ENCODE assay signal across 15 cellular contexts in the genomic region with DNA sequence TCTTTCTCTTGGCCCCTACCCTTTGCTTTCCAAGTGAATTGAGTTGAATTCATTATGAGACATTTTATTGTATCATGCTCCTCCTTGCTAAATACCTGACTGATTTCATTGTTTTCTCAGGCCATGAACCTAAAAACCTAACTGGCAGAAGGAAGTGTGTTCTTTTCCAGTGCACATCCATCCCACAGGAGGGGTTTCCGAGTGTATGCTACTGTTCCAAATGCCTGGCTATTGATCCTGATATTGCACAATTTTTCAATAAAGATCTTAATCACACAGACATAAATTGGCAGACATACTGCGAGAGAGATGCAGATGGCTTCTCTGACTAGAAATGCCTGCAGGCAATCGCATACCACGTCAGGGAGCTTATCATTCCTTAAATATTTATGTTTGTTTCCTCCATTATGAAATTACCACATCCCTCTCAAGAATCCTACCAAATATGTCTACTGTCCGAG.
DNase-seq lines count a peak whose midpoint lies in the region; ATAC-seq, FAIRE-seq and TF ChIP-seq lines count a peak whose summit lies in the region.
"Had no signal": no experiment of that assay in that cellular context is flagged by ENCODE, and none has a peak within 500 bp of the region (broad histone marks: within the 10 kb centered on the region; RNA-seq: fewer than 3 reads in every experiment).

No MANE protein-coding gene starts in this region.

- H3K27me3 ChIP-seq in HAP-1 (ENCODE audit: low read depth) = no peaks in the 10 kb centered on the region
- H3K27me3 ChIP-seq: transverse colon had no signal

- no peak for ATAC-seq in activated CD8-positive, alpha-beta T cell treated with anti-CD3 and anti-CD28 coated beads, Interleukin-2, amount 10 ng/mL, durations not matched to agents 7 days and 5 days
- ATAC-seq: activated naive CD4-positive, alpha-beta T cell treated with anti-CD3 and anti-CD28 coated beads, Interleukin-2, amount 50 U/mL, for 72 hours had no signal

- CTCF ChIA-PET in activated CD8-positive, alpha-beta T cell treated with anti-CD3 and anti-CD28 coated beads, Interleukin-2, amount 10 ng/mL, durations not matched to agents 7 days and 5 days (lab: Charles Lee) = interaction anchor here (2.1 kb wide), 1 partner anchor 15 kb away, joined by 10 read pairs; no protein-coding TSS in a partner anchor

- no peaks in the 10 kb centered on the region for H3K9me3 Mint-ChIP-seq in activated CD8-positive, alpha-beta T cell treated with anti-CD3 and anti-CD28 coated beads, Interleukin-2, amount 10 ng/mL, durations not matched to agents 7 days and 5 days (ENCODE audit: insufficient read depth)

- H3K4me3 ChIP-seq in HAP-1 = no peak overlapping the region
- H3K4me3 ChIP-seq in kidney (ENCODE audit: low read length in 2 of 2) = no peak overlapping the region
- H3K4me3 ChIP-seq: left ventricle myocardium inferior, transverse colon had no signal

- peaks cover 3% of the 10 kb centered on the region; the same call in 1 of the 2 replicates for H3K9me3 ChIP-seq in HAP-1
- H3K9me3 ChIP-seq in kidney (ENCODE audit: control insufficient read depth in 1 of 2, low read length in 2 of 2) = peaks cover 0 to 4% of the 10 kb centered on the region in 2 donors

- DNase-seq in A172 (ENCODE audit: low spot score) (peak; percentile 49), HAP-1 (ENCODE audit: low spot score in 2 of 2) (peak; percentile 75 to 95), SW480 (ENCODE audit: low spot score) (peak; percentile 21), fibroblast of the conjunctiva (ENCODE audit: low read depth) (peak; percentile 46), NOMO-1 (lab: John Stamatoyannopoulos, UW; ENCODE audit: unreplicated experiment in 2 of 2) (no peak), kidney (no peak), COLO668 (lab: John Stamatoyannopoulos, UW; ENCODE audit: unreplicated experiment) (no peak)
- no peak for DNase-seq in activated CD8-positive, alpha-beta T cell treated with anti-CD3 and anti-CD28 coated beads, Interleukin-2, amount 10 ng/mL, durations not matched to agents 7 days and 5 days
- DNase-seq: dermis blood vessel endothelial cell, Karpas-422, left ventricle myocardium inferior, transverse colon had no signal

- no peak overlapping the region for H3K4me3 Mint-ChIP-seq in activated CD8-positive, alpha-beta T cell treated with anti-CD3 and anti-CD28 coated beads, Interleukin-2, amount 10 ng/mL, durations not matched to agents 7 days and 5 days
- H3K4me3 Mint-ChIP-seq: neural crest cell had no signal

- H3K27ac Mint-ChIP-seq in activated CD8-positive, alpha-beta T cell treated with anti-CD3 and anti-CD28 coated beads, Interleukin-2, amount 10 ng/mL, durations not matched to agents 7 days and 5 days = no peak overlapping the region
- H3K27ac Mint-ChIP-seq: activated naive CD4-positive, alpha-beta T cell treated with anti-CD3 and anti-CD28 coated beads, Interleukin-2, amount 50 U/mL, for 72 hours had no signal

- no peak for TF ChIP-seq CTCF in kidney (IDR thresholded peaks at IDR 0.05; ENCODE audit: borderline replicate concordance, extremely low read depth, insufficient read depth)

- H3K27ac ChIP-seq in kidney (ENCODE audit: low read depth in 2 of 2, low read length in 2 of 2) = no peak overlapping the region
- H3K27ac ChIP-seq: left ventricle myocardium inferior, transverse colon had no signal

- H3K27me3 Mint-ChIP-seq in activated CD8-positive, alpha-beta T cell treated with anti-CD3 and anti-CD28 coated beads, Interleukin-2, amount 10 ng/mL, durations not matched to agents 7 days and 5 days (ENCODE audit: low read depth) = peaks cover 33% of the 10 kb centered on the region

- no peaks in the 10 kb centered on the region for H3K4me1 Mint-ChIP-seq in activated CD8-positive, alpha-beta T cell treated with anti-CD3 and anti-CD28 coated beads, Interleukin-2, amount 10 ng/mL, durations not matched to agents 7 days and 5 days (ENCODE audit: low read depth)

- no peaks in the 10 kb centered on the region for H3K36me3 Mint-ChIP-seq in activated CD8-positive, alpha-beta T cell treated with anti-CD3 and anti-CD28 coated beads, Interleukin-2, amount 10 ng/mL, durations not matched to agents 7 days and 5 days (ENCODE audit: low read depth)
- H3K36me3 Mint-ChIP-seq: activated naive CD4-positive, alpha-beta T cell treated with anti-CD3 and anti-CD28 coated beads, Interleukin-2, amount 50 U/mL, for 72 hours had no signal

- in situ Hi-C loops in HAP-1 (cut with MboI; ENCODE audit: low sequenced_read_pairs) = no loop called here

- H3K4me1 ChIP-seq in HAP-1 (peaks cover 27% of the 10 kb centered on the region), kidney (ENCODE audit: control insufficient read depth in 1 of 2, insufficient read depth in 1 of 2, low read depth in 1 of 2, low read length in 2 of 2) (no peaks in the 10 kb centered on the region)
- H3K4me1 ChIP-seq: left ventricle myocardium inferior, transverse colon had no signal

- no peak for FAIRE-seq in kidney (lab: Jason Lieb, UNC)
- FAIRE-seq: TTC549 had no signal

- POLR2A ChIA-PET in activated CD8-positive, alpha-beta T cell treated with anti-CD3 and anti-CD28 coated beads, Interleukin-2, amount 10 ng/mL, durations not matched to agents 7 days and 5 days (lab: Charles Lee) = no interaction called here

- no peak overlapping the region for H3K9ac ChIP-seq in kidney (ENCODE audit: low read length in 2 of 2)

- intact Hi-C loops in kidney (cut with DNase I) = no loop called here

- H3K36me3 ChIP-seq in HAP-1 (replicated peaks) (no peaks in the 10 kb centered on the region; the same call in 1 of the 2 replicates), kidney (ENCODE audit: control insufficient read depth in 1 of 2, insufficient read depth in 2 of 2, low read length in 2 of 2) (no peaks in the 10 kb centered on the region)
- H3K36me3 ChIP-seq: left ventricle myocardium inferior, transverse colon had no signal

Comparison
In these comparisons a context has a peak if more than half of its experiments do, and no peak if none do; other contexts are left out.
1. DNase-seq: peak in A172 (single experiment), HAP-1 (2 of 2), SW480 (single experiment) and fibroblast of the conjunctiva (single experiment); none in NOMO-1 (0 of 2), kidney (single experiment), COLO668 (single experiment) and activated CD8-positive, alpha-beta T cell treated with anti-CD3 and anti-CD28 coated beads, Interleukin-2, amount 10 ng/mL, durations not matched to agents 7 days and 5 days (single experiment).